ENCODE assay signal across 8 cellular contexts in the genomic region with DNA sequence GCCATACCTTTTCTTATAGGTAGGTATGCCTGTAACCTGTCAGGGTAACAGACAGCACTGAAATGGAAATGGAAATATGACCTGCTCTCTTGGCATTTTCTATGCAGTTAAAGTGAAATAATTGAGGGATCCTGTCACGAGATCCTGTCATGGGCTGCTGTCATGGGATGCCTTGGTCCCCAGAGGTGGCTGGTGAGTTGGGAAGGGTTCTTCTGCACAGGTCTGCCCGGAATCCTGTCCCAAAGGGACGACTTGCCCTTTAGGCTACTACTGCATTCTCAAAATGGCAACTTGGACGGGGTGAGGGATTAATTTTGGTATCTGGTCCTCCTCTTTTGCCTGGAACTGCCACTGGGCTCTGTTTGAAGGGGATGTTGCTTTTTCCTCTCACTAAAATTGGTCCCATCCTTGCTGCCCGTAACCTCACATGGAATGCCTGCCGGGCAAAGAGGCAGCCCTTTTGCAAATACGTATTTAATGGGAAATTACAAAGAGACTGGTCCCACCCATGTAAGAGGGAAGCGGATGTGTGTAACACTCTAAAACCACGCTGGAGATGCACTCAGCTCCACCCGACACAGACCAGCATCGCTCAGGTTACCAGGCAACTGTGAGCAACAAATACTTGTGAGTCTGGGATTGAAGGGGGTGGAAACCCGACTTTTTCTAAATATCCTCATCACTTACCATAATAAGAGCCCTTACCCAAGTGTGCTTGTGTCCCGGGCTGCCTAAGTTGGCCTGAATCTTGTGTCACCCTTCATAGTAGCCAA. TPM values are rescaled to one million over a fixed set of nuclear protein-coding genes. Genes with fewer than 3 reads are reported as not detected.
DNase-seq lines count a peak whose midpoint lies in the region; ATAC-seq, FAIRE-seq and TF ChIP-seq lines count a peak whose summit lies in the region.

No MANE protein-coding gene starts in this region.

- H2BK12ac ChIP-seq in mesenchymal stem cell (ENCODE audit: low read length in 2 of 2), result no peak overlapping the region

- H3K36me3 ChIP-seq in astrocyte (ENCODE audit: insufficient read depth, low read length) (peaks cover 1% of the 10 kb centered on the region), mesenchymal stem cell (ENCODE audit: control insufficient read depth in 1 of 2, insufficient read depth in 2 of 2, low read depth in 1 of 2, low read length in 2 of 2) (peaks cover 13 to 23% of the 10 kb centered on the region in 2 experiments), MM.1S (replicated peaks; ENCODE audit: insufficient read depth, low read length) (no peaks in the 10 kb centered on the region; the same call in 1 of the 2 replicates)

- H3K27me3 Mint-ChIP-seq in astrocyte (ENCODE audit: low read depth, unreplicated experiment), result no peaks in the 10 kb centered on the region
- no peaks in the 10 kb centered on the region for H3K27me3 Mint-ChIP-seq in stimulated activated naive CD8-positive, alpha-beta T cell treated with anti-CD3 and anti-CD28 coated beads, Interleukin-15, amount 100 ng/mL, for 72 hours

- H4K20me1 ChIP-seq in astrocyte (ENCODE audit: insufficient read depth, low read length) (peaks cover 85% of the 10 kb centered on the region), MM.1S (ENCODE audit: insufficient read depth, low read length) (peaks cover 14% of the 10 kb centered on the region)

- no peaks in the 10 kb centered on the region for H3K27me3 ChIP-seq in astrocyte (ENCODE audit: insufficient read depth, low read length)
- H3K27me3 ChIP-seq in mesenchymal stem cell (ENCODE audit: control insufficient read depth in 1 of 2, insufficient read depth in 1 of 2, low read length in 2 of 2), result no peaks in the 10 kb centered on the region
- H3K27me3 ChIP-seq in MM.1S (replicated peaks; ENCODE audit: insufficient read depth, low read length), result no peaks in the 10 kb centered on the region

- H3K27ac Mint-ChIP-seq in astrocyte (ENCODE audit: unreplicated experiment), result peak overlapping the region; percentile 42
- H3K27ac Mint-ChIP-seq in stimulated activated naive CD8-positive, alpha-beta T cell treated with anti-CD3 and anti-CD28 coated beads, Interleukin-15, amount 100 ng/mL, for 72 hours, result peak overlapping the region; percentile 62 to 71

- no peak overlapping the region for H2BK5ac ChIP-seq in mesenchymal stem cell (ENCODE audit: low read depth, low read length, poor library complexity, severe bottlenecking)

- no peaks in the 10 kb centered on the region for H3K9me3 ChIP-seq in astrocyte (ENCODE audit: insufficient read depth, low read depth, low read length)
- no peaks in the 10 kb centered on the region for H3K9me3 ChIP-seq in mesenchymal stem cell (ENCODE audit: control insufficient read depth, low read length)
- no peaks in the 10 kb centered on the region for H3K9me3 ChIP-seq in MM.1S (replicated peaks; ENCODE audit: insufficient read depth, low read length)

- H4K8ac ChIP-seq in mesenchymal stem cell (ENCODE audit: low read length), result no peak overlapping the region

- H3K4me1 ChIP-seq in astrocyte (ENCODE audit: insufficient read depth, low read length) (peaks cover 33% of the 10 kb centered on the region), mesenchymal stem cell (ENCODE audit: control insufficient read depth, insufficient read depth, low read depth, low read length) (peaks cover 16% of the 10 kb centered on the region), MM.1S (ENCODE audit: low read length) (no peaks in the 10 kb centered on the region)

- H3K9ac ChIP-seq in astrocyte (ENCODE audit: low read length) (peak overlapping the region; percentile 3), mesenchymal stem cell (ENCODE audit: low read length) (peak overlapping the region; percentile 90), MM.1S (ENCODE audit: low read length) (no peak overlapping the region)

- peak; percentile 84 for ATAC-seq in stimulated activated naive CD8-positive, alpha-beta T cell treated with anti-CD3 and anti-CD28 coated beads, Interleukin-15, amount 100 ng/mL, for 72 hours

- no peaks in the 10 kb centered on the region for H3F3A ChIP-seq in MM.1S (ENCODE audit: insufficient read depth, low read length)

- FAIRE-seq in astrocyte (lab: Jason Lieb, UNC), result peak; percentile 58

- H3K27ac ChIP-seq in astrocyte (ENCODE audit: low read depth, low read length) (peak overlapping the region; percentile 48), mesenchymal stem cell (ENCODE audit: low read length, poor library complexity, severe bottlenecking) (no peak overlapping the region), MM.1S (ENCODE audit: low read length) (no peak overlapping the region)

- no peak overlapping the region for H3K18ac ChIP-seq in mesenchymal stem cell (ENCODE audit: low read depth in 1 of 2, low read length in 2 of 2)

- no peak overlapping the region for H2BK120ac ChIP-seq in mesenchymal stem cell (ENCODE audit: low read depth, low read length)

- peaks cover 41% of the 10 kb centered on the region for H3K4me1 Mint-ChIP-seq in astrocyte (ENCODE audit: low read depth, unreplicated experiment)
- peaks cover 54% of the 10 kb centered on the region for H3K4me1 Mint-ChIP-seq in stimulated activated naive CD8-positive, alpha-beta T cell treated with anti-CD3 and anti-CD28 coated beads, Interleukin-15, amount 100 ng/mL, for 72 hours

- H3K79me1 ChIP-seq in mesenchymal stem cell (replicated peaks; ENCODE audit: low read length, poor library complexity, severe bottlenecking), result peaks cover 32% of the 10 kb centered on the region

- no peak overlapping the region for H3K14ac ChIP-seq in mesenchymal stem cell (ENCODE audit: low read length in 2 of 2)

- H3K23ac ChIP-seq in mesenchymal stem cell (ENCODE audit: low read length in 2 of 2), result no peak overlapping the region

- no peak overlapping the region for H2AFZ ChIP-seq in astrocyte (ENCODE audit: low read depth, low read length)
- no peak overlapping the region for H2AFZ ChIP-seq in mesenchymal stem cell (ENCODE audit: low read depth, low read length)
- H2AFZ ChIP-seq in MM.1S (ENCODE audit: low read length), result no peak overlapping the region

- DNase-seq in NCI-H2171 treated with DMSO at 0.1 percent for 48 hours (lab: John Stamatoyannopoulos, UW) (peak; percentile 28), NCI-H2171 (lab: John Stamatoyannopoulos, UW) (no peak), astrocyte (ENCODE audit: low read depth) (peak; percentile 79), mesenchymal stem cell (peak; percentile 92), GF-D8 (lab: John Stamatoyannopoulos, UW) (no peak), MM.1S (no peak), 8988T (no peak)
- DNase-seq in stimulated activated naive CD8-positive, alpha-beta T cell treated with anti-CD3 and anti-CD28 coated beads, Interleukin-15, amount 100 ng/mL, for 72 hours, result peak in 1 of 2 donors; percentile 50

- H3K4ac ChIP-seq in mesenchymal stem cell (ENCODE audit: low read depth in 1 of 2, low read length in 2 of 2), result no peak overlapping the region

- H3K9me2 ChIP-seq in MM.1S (replicated peaks; ENCODE audit: insufficient read depth, low read length), result no peaks in the 10 kb centered on the region

- no peak for TF ChIP-seq CTCF in astrocyte (IDR thresholded peaks at IDR 0.05; ENCODE audit: insufficient read depth, low read depth, low read length)
- TF ChIP-seq CTCF in MM.1S (IDR thresholded peaks at IDR 0.05; ENCODE audit: low read length), result no peak

- H2AK5ac ChIP-seq in mesenchymal stem cell (ENCODE audit: low read length, severe bottlenecking), result no peak overlapping the region

- H3K4me3 ChIP-seq in astrocyte (ENCODE audit: insufficient read depth, low read depth, low read length) (no peak overlapping the region), mesenchymal stem cell (ENCODE audit: insufficient read depth in 1 of 2, low read depth in 1 of 2, low read length in 2 of 2) (peak overlapping the region in 1 of 2 experiments; percentile 46), MM.1S (ENCODE audit: low read length) (no peak overlapping the region)

- WGBS in mesenchymal stem cell, result 90% methylated on average over 13 of the region's 13 CpGs

- no peak overlapping the region for H2BK15ac ChIP-seq in mesenchymal stem cell (ENCODE audit: low read depth, poor library complexity, severe bottlenecking)

- no peaks in the 10 kb centered on the region for H3K9me3 Mint-ChIP-seq in astrocyte (ENCODE audit: unreplicated experiment)
- H3K9me3 Mint-ChIP-seq in stimulated activated naive CD8-positive, alpha-beta T cell treated with anti-CD3 and anti-CD28 coated beads, Interleukin-15, amount 100 ng/mL, for 72 hours, result no peaks in the 10 kb centered on the region

- H3K36me3 Mint-ChIP-seq in astrocyte (ENCODE audit: low read depth, unreplicated experiment), result peaks cover 8% of the 10 kb centered on the region

- H3K79me2 ChIP-seq in astrocyte (ENCODE audit: insufficient read depth, low read length) (peaks cover 89% of the 10 kb centered on the region), MM.1S (ENCODE audit: low read length) (peaks cover 96% of the 10 kb centered on the region)

- H3K4me2 ChIP-seq in astrocyte (ENCODE audit: low read length) (no peak overlapping the region), mesenchymal stem cell (ENCODE audit: low read length, poor library complexity, severe bottlenecking) (no peak overlapping the region), MM.1S (ENCODE audit: low read depth, low read length) (no peak overlapping the region)

- H4K91ac ChIP-seq in mesenchymal stem cell (ENCODE audit: low read length), result no peak overlapping the region

- no peak overlapping the region for H3K4me3 Mint-ChIP-seq in astrocyte (ENCODE audit: unreplicated experiment)
- H3K4me3 Mint-ChIP-seq in stimulated activated naive CD8-positive, alpha-beta T cell treated with anti-CD3 and anti-CD28 coated beads, Interleukin-15, amount 100 ng/mL, for 72 hours, result no peak overlapping the region

RNA-seq across cellular contexts. Expression of a gene that starts 47.5 kb away (rescaled TPM):
- 54.8 and 62.7 TPM in 2 replicates for total RNA-seq in astrocyte
- polyA plus RNA-seq in mesenchymal stem cell (2013, experiment 1 of 2), result 62.4 TPM
- polyA plus RNA-seq in mesenchymal stem cell (2013, experiment 2 of 2), result 63.9 TPM

Comparison
In these comparisons a context has a peak if more than half of its experiments do, and no peak if none do; other contexts are left out.
1. DNase-seq: peak in NCI-H2171 treated with DMSO at 0.1 percent for 48 hours (single experiment), astrocyte (single experiment) and mesenchymal stem cell (single experiment); none in NCI-H2171 (single experiment), GF-D8 (single experiment), MM.1S (single experiment) and 8988T (single experiment).